Comparison of ENCODE assay signal across 16 cellular contexts in genomic region chr1:16920951-16921350, GRCh38. TPM values are rescaled to one million over a fixed set of nuclear protein-coding genes. Genes with fewer than 3 reads are reported as not detected.
DNase-seq lines count a peak whose midpoint lies in the region; ATAC-seq and TF ChIP-seq lines count a peak whose summit lies in the region.
"Had no signal": no experiment of that assay in that cellular context is flagged by ENCODE, and none has a peak within 500 bp of the region (broad histone marks: within the 10 kb centered on the region; RNA-seq: fewer than 3 reads in every experiment).

No MANE protein-coding gene starts in this region.

- DNase-seq in H7 (peak; percentile 17), OCI-LY7 (ENCODE audit: low spot score) (no peak), osteoblast (ENCODE audit: insufficient read length, low spot score, missing footprints) (peak; percentile 68), SHP77 treated with DMSO at 0.1 percent for 48 hours (lab: John Stamatoyannopoulos, UW) (no peak), KG1 (lab: John Stamatoyannopoulos, UW) (no peak)
- no peak for DNase-seq in effector memory CD8-positive, alpha-beta T cell
- no peak for DNase-seq in activated CD4-positive, CD25-positive, alpha-beta regulatory T cell (lab: John Stamatoyannopoulos, UW)
- DNase-seq: activated CD4-positive, CD25-positive, alpha-beta regulatory T cell treated with anti-CD3 and anti-CD28 coated beads, Interleukin-2, amount 50 U/mL, for 72 hours; activated effector memory CD4-positive, alpha-beta T cell treated with anti-CD3 and anti-CD28 coated beads, Interleukin-2, amount 50 U/mL, for 16 hours; NCI-H2081; stimulated activated naive B cell treated with anti-CD40 and anti-IgM and Interleukin-4, amounts not matched to agents 10 μg/mL and 1 μg/mL and 100 μg/mL, for 72 hours had no signal

- no TSS peak for BruUV-seq in OCI-LY7 (replicated peaks; lab: Mats Ljungman, UMichigan)

- H3K9me3 Mint-ChIP-seq in effector memory CD8-positive, alpha-beta T cell, result no peaks in the 10 kb centered on the region
- H3K9me3 Mint-ChIP-seq: stimulated activated naive B cell treated with anti-CD40 and anti-IgM and Interleukin-4, amounts not matched to agents 10 μg/mL and 1 μg/mL and 100 μg/mL, for 72 hours; T-helper 2 cell treated with Interferon-gamma antibody and Interleukin-4, amounts not matched to agents 5 μg/mL and 100 μg/mL, for 36 hours had no signal

- H3K36me3 Mint-ChIP-seq in effector memory CD8-positive, alpha-beta T cell (ENCODE audit: insufficient read depth), result peaks cover 2% of the 10 kb centered on the region

- H3K4me2 ChIP-seq in OCI-LY7 (ENCODE audit: low read length) (peak overlapping the region; percentile 88), osteoblast (ENCODE audit: insufficient read depth, low read length) (no peak overlapping the region)

- TF ChIP-seq CTCF in OCI-LY7 (conservative IDR thresholded peaks at IDR 0.05; ENCODE audit: low read length), result no peak
- TF ChIP-seq CTCF in osteoblast (IDR thresholded peaks at IDR 0.05; ENCODE audit: extremely low read depth, low read depth, low read length), result no peak

- no peak for ATAC-seq in effector memory CD8-positive, alpha-beta T cell (replicated peaks)
- ATAC-seq in GM19397 (IDR thresholded peaks at IDR 0.05; ENCODE audit: unreplicated experiment), result no peak

- H3K4me3 Mint-ChIP-seq in effector memory CD8-positive, alpha-beta T cell, result peak overlapping the region; percentile 72 to 77

- H3K79me2 ChIP-seq in OCI-LY7 (ENCODE audit: insufficient read depth, low read depth, low read length), result no peaks in the 10 kb centered on the region
- H3K79me2 ChIP-seq in osteoblast (ENCODE audit: insufficient read depth, low read length), result peaks cover 9% of the 10 kb centered on the region
- H3K79me2 ChIP-seq: hepatocyte had no signal

- no peak overlapping the region for H3K27ac ChIP-seq in OCI-LY7 (ENCODE audit: low read depth, low read length, poor library complexity, severe bottlenecking)
- no peak overlapping the region for H3K27ac ChIP-seq in osteoblast (ENCODE audit: low read depth, low read length)
- H3K27ac ChIP-seq: hepatocyte had no signal

- H3K4me1 ChIP-seq in OCI-LY7 (ENCODE audit: insufficient read depth, low read length, poor library complexity, severe bottlenecking) (peaks cover 17% of the 10 kb centered on the region), osteoblast (ENCODE audit: insufficient read depth, low read length) (no peaks in the 10 kb centered on the region)

- H3K27me3 Mint-ChIP-seq in effector memory CD8-positive, alpha-beta T cell, result no peaks in the 10 kb centered on the region
- H3K27me3 Mint-ChIP-seq: B cell had no signal

- no peaks in the 10 kb centered on the region for H3K9me2 ChIP-seq in OCI-LY7 (ENCODE audit: insufficient read depth, low read length)

- H2AFZ ChIP-seq in OCI-LY7 (ENCODE audit: low read length) (peak overlapping the region; percentile 85; the same call in 1 of the 2 replicates), osteoblast (ENCODE audit: low read length) (no peak overlapping the region)
- H2AFZ ChIP-seq: hepatocyte had no signal

- POLR2A ChIA-PET in OCI-LY7 (lab: Charles Lee), result interaction anchor here (0.7 kb wide), 1 partner anchor 1501 kb away, joined by 3 read pairs; no protein-coding TSS in a partner anchor

- intact Hi-C loops in OCI-LY7 (cut with micrococcal nuclease; ENCODE audit: unreplicated experiment), result loop anchor here (2.0 kb wide), 1 partner anchor 40 kb away; no protein-coding TSS in a partner anchor

- peaks cover 6% of the 10 kb centered on the region for H3K36me3 ChIP-seq in H7 (replicated peaks; ENCODE audit: control insufficient read depth, insufficient read depth, low read length)
- H3K36me3 ChIP-seq in OCI-LY7 (ENCODE audit: insufficient read depth, low read length), result no peaks in the 10 kb centered on the region
- no peaks in the 10 kb centered on the region for H3K36me3 ChIP-seq in osteoblast (ENCODE audit: insufficient read depth, low read length)
- H3K36me3 ChIP-seq: SJCRH30 had no signal

- H3K9me3 ChIP-seq in OCI-LY7 (ENCODE audit: low read length) (no peaks in the 10 kb centered on the region), osteoblast (ENCODE audit: low read depth, low read length) (no peaks in the 10 kb centered on the region)
- H3K9me3 ChIP-seq: SJCRH30 had no signal

- H4K20me1 ChIP-seq in OCI-LY7 (ENCODE audit: insufficient read depth, low read length), result no peaks in the 10 kb centered on the region
- H4K20me1 ChIP-seq in osteoblast (ENCODE audit: insufficient read depth, low read length), result peaks cover 24% of the 10 kb centered on the region

- peaks cover 24 to 50% of the 10 kb centered on the region in 2 donors for H3K4me1 Mint-ChIP-seq in effector memory CD8-positive, alpha-beta T cell (ENCODE audit: low read depth in 2 of 2)

- no peak overlapping the region for H3K4me3 ChIP-seq in H7 (ENCODE audit: insufficient read depth, low read depth, low read length)
- H3K4me3 ChIP-seq in OCI-LY7 (ENCODE audit: low read depth, low read length, poor library complexity, severe bottlenecking), result peak overlapping the region; percentile 76
- no peak overlapping the region for H3K4me3 ChIP-seq in osteoblast (ENCODE audit: insufficient read depth, low read length)
- H3K4me3 ChIP-seq: hepatocyte had no signal

- CTCF ChIA-PET in OCI-LY7 (lab: Charles Lee; ENCODE audit: unreplicated experiment), result no interaction called here

- H3K27me3 ChIP-seq in H7 (ENCODE audit: control insufficient read depth, insufficient read depth, low read length) (no peaks in the 10 kb centered on the region), osteoblast (ENCODE audit: insufficient read depth, low read length) (no peaks in the 10 kb centered on the region)
- H3K27me3 ChIP-seq: hepatocyte, SJCRH30 had no signal

- H3K27ac Mint-ChIP-seq in effector memory CD8-positive, alpha-beta T cell, result peak overlapping the region; percentile 39 to 85
- H3K27ac Mint-ChIP-seq: B cell; T-helper 2 cell treated with Interferon-gamma antibody and Interleukin-4, amounts not matched to agents 5 μg/mL and 100 μg/mL, for 36 hours had no signal

RNA-seq across cellular contexts. Expression of gene CROCC, which starts 0.8 kb away (rescaled TPM):
- 59.5 and 92.3 TPM in 2 replicates for total RNA-seq in H7 (2014; rRNA removed; shearing (Covaris generic))
- total RNA-seq in OCI-LY7 (2014; rRNA removed; shearing (Covaris generic)), result 36.3 and 57.9 TPM in 2 replicates
- 54.0 and 54.1 TPM in 2 replicates for total RNA-seq in OCI-LY7 (2022)
- total RNA-seq in osteoblast, result 15.0 and 20.3 TPM in 2 replicates

RNA-seq across cellular contexts. Expression of gene RNU1-2, which starts 25.2 kb away (rescaled TPM):
- under 0.01 TPM in 2 replicates for total RNA-seq in H7 (2014; rRNA removed; shearing (Covaris generic))
- under 0.01 TPM in 2 replicates for total RNA-seq in OCI-LY7 (2014; rRNA removed; shearing (Covaris generic))
- total RNA-seq in OCI-LY7 (2022) (1,721 and 1,968 TPM in 2 replicates), osteoblast (under 0.01 TPM in 1 of 2 replicates, not detected in the other)

RNA-seq across cellular contexts. Expression of gene MFAP2, which starts 59.5 kb away (rescaled TPM):
- 176 and 202 TPM in 2 replicates for total RNA-seq in H7 (2014; rRNA removed; shearing (Covaris generic))
- not detected in 2 replicates for total RNA-seq in OCI-LY7 (2014; rRNA removed; shearing (Covaris generic))
- total RNA-seq in OCI-LY7 (2022) (not detected in 2 replicates), osteoblast (61.2 and 72.2 TPM in 2 replicates)
- total RNA-seq: B cell had no signal

Comparison
In these comparisons a context has a peak if more than half of its experiments do, and no peak if none do; other contexts are left out.
1. DNase-seq: peak in H7 (single experiment) and osteoblast (single experiment); none in OCI-LY7 (single experiment), effector memory CD8-positive, alpha-beta T cell (0 of 3), SHP77 treated with DMSO at 0.1 percent for 48 hours (single experiment), activated CD4-positive, CD25-positive, alpha-beta regulatory T cell (0 of 4) and KG1 (single experiment).
2. RNA of gene MFAP2, which starts 59.5 kb away (total RNA-seq): 176 to 202 TPM in H7 and 61.2 to 72.2 TPM in osteoblast; not detected in OCI-LY7; every median in the first group is over 10 times any median in the second.